Comparison of ENCODE assay signal across 9 cellular contexts in the genomic region with DNA sequence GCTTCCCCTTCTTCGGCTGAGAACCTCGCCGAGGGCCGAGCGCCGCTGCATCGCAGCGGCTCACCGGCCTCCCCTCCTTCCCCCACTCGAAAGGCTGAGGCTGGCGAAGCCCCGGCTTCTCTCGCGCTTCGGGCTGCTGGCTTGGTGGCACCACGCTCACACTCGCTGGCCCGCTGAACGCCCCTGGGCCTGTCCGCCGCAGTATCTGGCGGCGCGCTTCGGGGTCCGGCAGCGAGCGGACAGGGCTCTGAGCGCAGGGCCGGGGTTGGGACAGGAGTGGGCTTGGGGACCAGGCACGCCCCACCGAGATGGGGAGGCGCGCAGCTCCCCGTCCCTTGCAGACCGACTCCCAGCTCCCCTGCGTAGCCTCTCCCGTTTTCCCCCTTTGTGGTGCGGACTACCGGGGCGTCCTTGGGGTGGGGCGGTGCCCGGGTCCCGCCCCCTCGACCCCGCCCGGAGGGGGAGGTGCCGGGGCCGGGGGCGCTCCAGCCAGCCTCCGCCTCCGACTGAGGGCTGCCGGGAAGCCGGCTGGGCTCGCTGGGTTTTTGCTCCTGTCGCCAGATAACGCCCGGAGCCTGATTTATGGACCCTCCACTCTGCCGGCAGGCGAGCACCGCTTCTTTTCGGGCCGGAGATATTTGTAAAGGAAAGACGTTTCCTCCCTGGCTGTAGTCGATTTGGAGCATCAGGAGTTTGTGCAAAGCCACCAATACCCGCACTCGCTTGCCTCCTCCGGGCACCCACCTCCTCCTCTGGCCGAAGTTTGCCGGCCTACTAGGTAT. TPM values are rescaled to one million over a fixed set of nuclear protein-coding genes. Genes with fewer than 3 reads are reported as not detected.
DNase-seq lines count a peak whose midpoint lies in the region; ATAC-seq and TF ChIP-seq lines count a peak whose summit lies in the region.
"Had no signal": no experiment of that assay in that cellular context is flagged by ENCODE, and none has a peak within 500 bp of the region (broad histone marks: within the 10 kb centered on the region; RNA-seq: fewer than 3 reads in every experiment).

No MANE protein-coding gene starts in this region.

- peaks cover 13% of the 10 kb centered on the region for H3K27me3 Mint-ChIP-seq in glutamatergic neuron (ENCODE audit: unreplicated experiment)

- H3K4me1 ChIP-seq in RWPE2 (ENCODE audit: insufficient read depth, poor library complexity, severe bottlenecking) (peaks cover 7% of the 10 kb centered on the region), psoas muscle (peaks cover 24% of the 10 kb centered on the region)

- no peak overlapping the region for H3K27ac ChIP-seq in RWPE2 (ENCODE audit: poor library complexity, severe bottlenecking)
- no peak overlapping the region for H3K27ac ChIP-seq in psoas muscle

- no peaks in the 10 kb centered on the region for H3K36me3 Mint-ChIP-seq in glutamatergic neuron (ENCODE audit: unreplicated experiment)

- ATAC-seq in RWPE2 (ENCODE audit: low read depth) (no peak), psoas muscle (peak in 2 of 4 donors; percentile 13 to 33), GM21381 (IDR thresholded peaks at IDR 0.05; ENCODE audit: unreplicated experiment) (no peak), HG03342 (IDR thresholded peaks at IDR 0.05; ENCODE audit: unreplicated experiment) (no peak)

- H3K36me3 ChIP-seq in RWPE2 (ENCODE audit: low read depth) (no peaks in the 10 kb centered on the region), psoas muscle (ENCODE audit: insufficient read depth in 1 of 2, low read depth in 1 of 2) (no peaks in the 10 kb centered on the region)

- peak; percentile 16 for DNase-seq in DMS53 treated with DMSO at 0.1 percent for 48 hours (lab: John Stamatoyannopoulos, UW; ENCODE audit: unreplicated experiment)
- no peak for DNase-seq in RWPE2 (ENCODE audit: low spot score)
- DNase-seq in glutamatergic neuron: peak; percentile 72
- no peak for DNase-seq in psoas muscle
- no peak for DNase-seq in middle frontal gyrus (ENCODE audit: extremely low spot score, low spot score)
- DNase-seq in stimulated activated CD4-positive, alpha-beta T cell treated with anti-CD3 and anti-CD28 coated beads, Interleukin-1b, Interleukin-23, amount 100 ng/mL, for 48 hours: no peak
- DNase-seq: NK-92 treated with Interleukin-12 subunit alpha and Interleukin-12 subunit beta, amount 100 ng/mL, for 24 hours had no signal

- TF ChIP-seq CTCF in RWPE2 (IDR thresholded peaks at IDR 0.05; ENCODE audit: poor library complexity, severe bottlenecking) (no peak), glutamatergic neuron (IDR thresholded peaks at IDR 0.05; ENCODE audit: partially characterized antibody, unreplicated experiment) (no peak), psoas muscle (IDR thresholded peaks at IDR 0.05) (no peak)

- 2 to 4% (median 3%) methylated on average over 58 to 70 of the region's 70 CpGs for WGBS in psoas muscle, 3 donors

- peak overlapping the region; percentile 90 for H3K4me3 Mint-ChIP-seq in glutamatergic neuron (ENCODE audit: unreplicated experiment)

- intact Hi-C loops in psoas muscle (cut with DNase I): no loop called here

- H3K4me3 ChIP-seq in RWPE2 (ENCODE audit: severe bottlenecking): peak overlapping the region; percentile 14
- H3K4me3 ChIP-seq in psoas muscle: peak overlapping the region; percentile 63

- peaks cover 20% of the 10 kb centered on the region for H3K4me1 Mint-ChIP-seq in glutamatergic neuron (ENCODE audit: low read depth, unreplicated experiment)

- H3K9me3 ChIP-seq in RWPE2 (ENCODE audit: severe bottlenecking): no peaks in the 10 kb centered on the region
- no peaks in the 10 kb centered on the region for H3K9me3 ChIP-seq in psoas muscle

- peaks cover 5% of the 10 kb centered on the region for H3K9me3 Mint-ChIP-seq in glutamatergic neuron (ENCODE audit: unreplicated experiment)

- peaks cover 45% of the 10 kb centered on the region for H3K27me3 ChIP-seq in RWPE2 (ENCODE audit: insufficient read depth, poor library complexity, severe bottlenecking)
- peaks cover 3 to 89% (median 56%) of the 10 kb centered on the region in 3 donors for H3K27me3 ChIP-seq in psoas muscle (ENCODE audit: insufficient read depth in 3 of 3, low read length in 2 of 3)

- H3K27ac Mint-ChIP-seq in glutamatergic neuron (ENCODE audit: unreplicated experiment): no peak overlapping the region

RNA-seq across cellular contexts. Expression of gene GBX2, which starts 3.8 kb away (rescaled TPM):
- total RNA-seq in glutamatergic neuron (ENCODE audit: unreplicated experiment) (1.2 TPM), psoas muscle (not detected)
- polyA plus RNA-seq in psoas muscle: not detected

Comparison
In these comparisons a context has a peak if more than half of its experiments do, and no peak if none do; other contexts are left out.
1. DNase-seq: peak in DMS53 treated with DMSO at 0.1 percent for 48 hours (single experiment) and glutamatergic neuron (single experiment); none in RWPE2 (single experiment), psoas muscle (0 of 2), middle frontal gyrus (single experiment) and stimulated activated CD4-positive, alpha-beta T cell treated with anti-CD3 and anti-CD28 coated beads, Interleukin-1b, Interleukin-23, amount 100 ng/mL, for 48 hours (single experiment).